In genomic region chr13:113758651-113759524, GRCh38 we compare ENCODE assay signal across 8 cellular contexts. TPM values are rescaled to one million over a fixed set of nuclear protein-coding genes. Genes with fewer than 3 reads are reported as not detected.
DNase-seq lines count a peak whose midpoint lies in the region; ATAC-seq and TF ChIP-seq lines count a peak whose summit lies in the region.

TMEM255B (plus strand) TSS chr13:113759226; CDS start chr13:113759270, 44 bp downstream.

- peak within 1 kb of the TSS; percentile 47 for H3K9ac ChIP-seq in IMR-90 (ENCODE audit: low read depth, low read length)
- H3K9ac ChIP-seq in neural progenitor cell = no peak within 1 kb of the TSS

- no peak within 1 kb of the TSS; the same call in 1 of the 2 replicates for H2AK5ac ChIP-seq in IMR-90 (ENCODE audit: low read depth, low read length)

- H3K4ac ChIP-seq in IMR-90 (ENCODE audit: low read depth, low read length) = peak within 1 kb of the TSS; percentile 14; the same call in 1 of the 2 replicates

- H3K4me3 ChIP-seq in IMR-90 (ENCODE audit: insufficient read depth, low read depth, low read length) = peak within 1 kb of the TSS; percentile 52
- peak within 1 kb of the TSS; percentile 61 for H3K4me3 ChIP-seq in SJCRH30
- H3K4me3 ChIP-seq in neural progenitor cell = peak within 1 kb of the TSS; percentile 63
- peak within 1 kb of the TSS; percentile 65 to 85 (median 76) for H3K4me3 ChIP-seq in stomach

- CTCF ChIA-PET in IMR-90 (lab: Yijun Ruan, JAX) = no interaction called here

- H2BK20ac ChIP-seq in IMR-90 (ENCODE audit: low read depth, low read length) = no peak within 1 kb of the TSS

- H3F3A ChIP-seq in neural progenitor cell (ENCODE audit: low read depth) = peaks cover 22% of the 10 kb centered on the region

- no peak within 1 kb of the TSS for H2BK5ac ChIP-seq in IMR-90 (ENCODE audit: low read depth, low read length, poor library complexity, severe bottlenecking)

- H3K79me2 ChIP-seq in neural progenitor cell (ENCODE audit: low read depth) = no peaks in the 10 kb centered on the region

- DNase-seq in GM20000 (ENCODE audit: low spot score) (peak; percentile 97), IMR-90 (peak; percentile 49), SJCRH30 (peak; percentile 69 to 73), foreskin melanocyte (peak; percentile 42), neural progenitor cell (ENCODE audit: low spot score) (peak; percentile 91), stomach (peak; percentile 88)
- peak; percentile 36 to 73 (median 44) for DNase-seq in activated naive CD4-positive, alpha-beta T cell (lab: John Stamatoyannopoulos, UW)

- no TSS peak for BruUV-seq in IMR-90 (replicated peaks; lab: Mats Ljungman, UMichigan)

- peak within 1 kb of the TSS; percentile 75; the same call in 1 of the 2 replicates for H3K23ac ChIP-seq in IMR-90 (ENCODE audit: low read depth, low read length)

- H3K4me1 ChIP-seq in IMR-90 (ENCODE audit: control insufficient read depth, insufficient read depth, low read length) (peaks cover 3% of the 10 kb centered on the region; the same call in 1 of the 2 replicates), SJCRH30 (no peaks in the 10 kb centered on the region), neural progenitor cell (peaks cover 12% of the 10 kb centered on the region), stomach (peaks cover 7 to 23% (median 19%) of the 10 kb centered on the region in 4 donors)

- H4K8ac ChIP-seq in IMR-90 (ENCODE audit: low read depth in 2 of 2, low read length in 2 of 2) = peak within 1 kb of the TSS; percentile 59 to 76; a peak in 2 of 4 replicates

- intact Hi-C loops in IMR-90 (cut with micrococcal nuclease) (loop anchor here (2.0 kb wide), 1 partner anchor 18 kb away; no protein-coding TSS in a partner anchor), stomach (cut with DNase I; ENCODE audit: low total_unique reads) (no loop called here)

- no peak within 1 kb of the TSS for H2BK15ac ChIP-seq in IMR-90 (ENCODE audit: low read depth, low read length)

- 5% methylated on average over 33 of the region's 80 CpGs; no CpG with 5 or more reads in 1 of the 2 experiments for WGBS in IMR-90 (ENCODE audit: extremely low coverage in 2 of 2, insufficient read length in 1 of 2), 2 experiments
- 1 to 2% (median 1%) methylated on average over 55 to 80 of the region's 80 CpGs for WGBS in stomach, 5 donors

- peak within 1 kb of the TSS; percentile 74 for H2AK9ac ChIP-seq in IMR-90 (replicated peaks; ENCODE audit: low read depth, low read length, poor library complexity)

- H3K4me2 ChIP-seq in IMR-90 (ENCODE audit: low read depth, low read length) = peak within 1 kb of the TSS; percentile 95
- H3K4me2 ChIP-seq in neural progenitor cell = peak within 1 kb of the TSS; percentile 95

- H3K56ac ChIP-seq in IMR-90 (ENCODE audit: extremely low read depth, insufficient read depth, low read length) = no peak within 1 kb of the TSS

- no peak for TF ChIP-seq EP300 in stomach (IDR thresholded peaks at IDR 0.05)

- peaks cover 9% of the 10 kb centered on the region for H3K4me1 Mint-ChIP-seq in neural progenitor cell

- H3K18ac ChIP-seq in IMR-90 (ENCODE audit: low read depth, low read length) = no peak within 1 kb of the TSS; the same call in 1 of the 2 replicates

- H4K91ac ChIP-seq in IMR-90 (ENCODE audit: insufficient read depth, low read depth, low read length) = no peak within 1 kb of the TSS

- POLR2A ChIA-PET in IMR-90 (lab: Charles Lee; ENCODE audit: unreplicated experiment) = no interaction called here

- no peaks in the 10 kb centered on the region for H3K36me3 Mint-ChIP-seq in neural progenitor cell

- H3K9me3 ChIP-seq in IMR-90 (ENCODE audit: control insufficient read depth, insufficient read depth, low read length) (no peaks in the 10 kb centered on the region), SJCRH30 (replicated peaks) (no peaks in the 10 kb centered on the region), neural progenitor cell (ENCODE audit: low read depth) (no peaks in the 10 kb centered on the region), stomach (no peaks in the 10 kb centered on the region)

- H3K27me3 ChIP-seq in IMR-90 (ENCODE audit: control insufficient read depth, insufficient read depth, low read length) = peaks cover 51% of the 10 kb centered on the region
- H3K27me3 ChIP-seq in SJCRH30 = peaks cover 9% of the 10 kb centered on the region
- H3K27me3 ChIP-seq in neural progenitor cell = peaks cover 40% of the 10 kb centered on the region
- peaks cover 0 to 44% (median 18%) of the 10 kb centered on the region in 3 donors for H3K27me3 ChIP-seq in stomach

- in situ Hi-C loops in IMR-90 (cut with MboI; ENCODE audit: low sequenced_read_pairs) = no loop called here

- H2BK120ac ChIP-seq in IMR-90 (ENCODE audit: low read depth, low read length) = peak within 1 kb of the TSS; percentile 16; the same call in 1 of the 2 replicates

- TF ChIP-seq RAD21 in IMR-90 (IDR thresholded peaks at IDR 0.05; ENCODE audit: low read length) = no peak

- peaks cover 23% of the 10 kb centered on the region for H3K27me3 Mint-ChIP-seq in neural progenitor cell (ENCODE audit: insufficient read depth, low read depth)

- peak within 1 kb of the TSS; percentile 87 for H3K4me3 Mint-ChIP-seq in neural progenitor cell

- peak; percentile 98 for ATAC-seq in IMR-90 (ENCODE audit: low read depth)

- no peaks in the 10 kb centered on the region for H3K79me1 ChIP-seq in IMR-90 (ENCODE audit: low read depth in 1 of 2, low read length in 2 of 2)

- TF ChIP-seq CTCF in C4-2B (conservative IDR thresholded peaks at IDR 0.05) = no peak; the same call in 1 of the 2 replicates
- TF ChIP-seq CTCF in GM20000 (IDR thresholded peaks at IDR 0.05; ENCODE audit: extremely low read depth, missing control alignments) = no peak
- TF ChIP-seq CTCF in IMR-90 (conservative IDR thresholded peaks at IDR 0.05; ENCODE audit: low read depth, low read length) = 0 out of 2 replicates have a peak, but pooled peaks have one; percentile 14
- peak; percentile 51 for TF ChIP-seq CTCF in neural progenitor cell (IDR thresholded peaks at IDR 0.05)
- peak in 3 of 7 experiments; percentile 27 to 69 (median 34) for TF ChIP-seq CTCF in stomach (IDR thresholded peaks at IDR 0.05)

- H3K27ac ChIP-seq in C4-2B (peak within 1 kb of the TSS; percentile 52), IMR-90 (ENCODE audit: insufficient read depth, low read length) (no peak within 1 kb of the TSS; the same call in 1 of the 2 replicates), SJCRH30 (no peak within 1 kb of the TSS), neural progenitor cell (no peak within 1 kb of the TSS), stomach (peak within 1 kb of the TSS; percentile 49 to 88 (median 83))

- H4K5ac ChIP-seq in IMR-90 (ENCODE audit: low read depth, low read length) = peak within 1 kb of the TSS; percentile 70; the same call in 1 of the 2 replicates

- H3K14ac ChIP-seq in IMR-90 (replicated peaks; ENCODE audit: low read depth, low read length) = peak within 1 kb of the TSS; percentile 29; the same call in 1 of the 2 replicates

- peaks cover 2% of the 10 kb centered on the region for H3K9me3 Mint-ChIP-seq in neural progenitor cell

- H4K20me1 ChIP-seq in IMR-90 (ENCODE audit: insufficient read depth, low read length) = no peaks in the 10 kb centered on the region
- H4K20me1 ChIP-seq in neural progenitor cell (ENCODE audit: low read depth) = no peaks in the 10 kb centered on the region

- no peak for TF ChIP-seq POLR2A in IMR-90 (IDR thresholded peaks at IDR 0.05; ENCODE audit: low read depth, low read length)
- TF ChIP-seq POLR2A in stomach (IDR thresholded peaks at IDR 0.05) = no peak

- peak within 1 kb of the TSS; percentile 8 for H3K27ac Mint-ChIP-seq in neural progenitor cell

- peak within 1 kb of the TSS; percentile 89 for H2AFZ ChIP-seq in IMR-90 (replicated peaks; ENCODE audit: low read length, poor library complexity)
- H2AFZ ChIP-seq in neural progenitor cell (replicated peaks) = peak within 1 kb of the TSS; percentile 95

- dilution Hi-C loops in IMR-90 (cut with HindIII; ENCODE audit: low sequenced_read_pairs, unreplicated experiment) = no loop called here

- peaks cover 3% of the 10 kb centered on the region for H3K9me1 ChIP-seq in IMR-90 (ENCODE audit: insufficient read depth, low read length)

- H3K36me3 ChIP-seq in IMR-90 (ENCODE audit: control insufficient read depth, insufficient read depth, low read length) (no peaks in the 10 kb centered on the region), SJCRH30 (no peaks in the 10 kb centered on the region), neural progenitor cell (no peaks in the 10 kb centered on the region), stomach (no peaks in the 10 kb centered on the region)

TF ChIP-seq in IMR-90, 13 proteins besides CTCF, POLR2A, EP300 and RAD21:
- peak; percentile 46; the same call in 1 of the 2 replicates for TF ChIP-seq MAZ (IDR thresholded peaks at IDR 0.05; ENCODE audit: borderline replicate concordance, low read depth, low read length)
- no peak for TF ChIP-seq BHLHE40 (IDR thresholded peaks at IDR 0.05; ENCODE audit: low read depth, low read length)

RNA-seq across cellular contexts. Expression of gene TMEM255B, which starts in this region (rescaled TPM):
- total RNA-seq in IMR-90 (2012; rRNA removed) (0.36 and 0.83 TPM in 2 replicates), neural progenitor cell (ENCODE audit: low replicate concordance) (0.26 and 1.8 TPM in 2 replicates), stomach (1 to 10 TPM in 4 of 5 donors, not detected in 1; 1.3 to 7.9 (median 2.3) TPM)
- polyA plus RNA-seq in IMR-90 (2012; rRNA removed) (0.94 and 1.1 TPM in 2 replicates), stomach (1 to 10 TPM; 4.6 to 7.5 (median 6.7) TPM)
- polyA plus RNA-seq in IMR-90 (2012; cell fraction: cytosol; rRNA removed) = 0.65 and 1.3 TPM in 2 replicates
- polyA plus RNA-seq in IMR-90 (2012; cell fraction: nucleus; rRNA removed; ENCODE audit: low replicate concordance) = 0.46 and 0.95 TPM in 2 replicates
- total RNA-seq in SJCRH30 (2014; rRNA removed; shearing (Covaris generic)) = not detected in 2 replicates

Comparison
In these comparisons a context has a peak if more than half of its experiments do, and no peak if none do; other contexts are left out.
1. Peak in DNase-seq and H3K4me3 ChIP-seq in SJCRH30; RNA of the gene not detected or under 1 TPM.
2. H3K27ac ChIP-seq: peak in C4-2B (single experiment) and stomach (5 of 5); none in IMR-90 (single experiment), SJCRH30 (single experiment) and neural progenitor cell (single experiment).
3. CTCF ChIP-seq: peak in IMR-90 (single experiment) and neural progenitor cell (single experiment); none in C4-2B (single experiment) and GM20000 (single experiment).
4. DNase-seq: peak in every context shown above with its lines; median percentile 97 in GM20000; 91 in neural progenitor cell; 88 in stomach; 71 in SJCRH30; 49 in IMR-90; 44 in activated naive CD4-positive, alpha-beta T cell; 42 in foreskin melanocyte.
5. Peak in every context shown above with its lines, with median percentiles within 50 percentile points of each other: H3K4me3 ChIP-seq.